31 cellular contexts compared by ENCODE assay signal in the genomic region with DNA sequence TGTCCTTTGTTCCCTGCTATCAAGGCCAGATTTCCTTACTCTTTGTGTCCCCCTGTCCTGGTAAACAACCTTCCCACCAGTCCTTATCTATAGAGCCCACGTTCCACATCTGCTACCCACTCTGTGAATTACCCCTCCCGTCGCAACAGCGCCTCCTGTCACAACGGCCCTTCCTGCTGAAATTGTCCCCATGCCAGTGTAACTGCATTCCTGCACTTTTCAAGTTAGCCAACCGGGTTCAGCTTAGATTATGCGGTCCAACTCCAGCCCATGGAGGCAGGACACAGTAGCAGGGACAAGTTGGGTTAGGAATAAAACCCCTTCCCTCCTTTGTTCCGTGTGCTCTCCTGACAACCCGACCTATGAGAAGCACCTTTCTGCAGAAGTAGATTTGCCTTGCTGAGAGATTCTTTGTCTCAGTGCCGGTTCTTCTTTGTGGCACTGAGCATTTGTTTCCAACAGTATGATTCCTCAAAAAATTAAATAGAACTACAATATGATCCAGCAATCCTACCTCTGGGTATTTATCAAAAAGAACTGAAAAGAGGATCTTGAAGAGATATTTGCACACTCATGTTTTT.
"Had no signal": no experiment of that assay in that cellular context is flagged by ENCODE, and none has a peak within 500 bp of the region (broad histone marks: within the 10 kb centered on the region; RNA-seq: fewer than 3 reads in every experiment).

No MANE protein-coding gene starts in this region.

- H3K27me3 ChIP-seq: brain microvascular endothelial cell, esophagus muscularis mucosa, foreskin keratinocyte, gastrocnemius medialis, heart left ventricle had no signal

- FAIRE-seq: astrocyte, bronchial epithelial cell had no signal

- H3K36me3 Mint-ChIP-seq: activated naive CD4-positive, alpha-beta T cell treated with anti-CD3 and anti-CD28 coated beads, Interleukin-2, amount 10 ng/mL, durations not matched to agents 7 days and 5 days; activated naive CD8-positive, alpha-beta T cell treated with anti-CD3 and anti-CD28 coated beads, Interleukin-2, amount 10 ng/mL, durations not matched to agents 7 days and 5 days had no signal

- H3K36me3 ChIP-seq: brain microvascular endothelial cell, esophagus muscularis mucosa, gastrocnemius medialis, heart left ventricle had no signal

- H3K9me3 Mint-ChIP-seq: activated CD4-positive, alpha-beta T cell treated with anti-CD3 and anti-CD28 coated beads, Interleukin-2, amount 10 ng/mL, durations not matched to agents 24 days and 14 days had no signal

- H3K4me1 ChIP-seq: esophagus muscularis mucosa, foreskin keratinocyte, gastrocnemius medialis, heart left ventricle had no signal

- H3K9me3 ChIP-seq: gastrocnemius medialis had no signal

- H3K27ac ChIP-seq: brain microvascular endothelial cell, coronary artery, dorsolateral prefrontal cortex, esophagus muscularis mucosa, foreskin keratinocyte, gastrocnemius medialis, heart left ventricle had no signal

- H3K27me3 Mint-ChIP-seq: activated CD4-positive, alpha-beta memory T cell treated with anti-CD3 and anti-CD28 coated beads, Interleukin-2, amount 10 ng/mL, durations not matched to agents 7 days and 5 days; activated CD4-positive, alpha-beta T cell treated with anti-CD3 and anti-CD28 coated beads for 36 hours; activated CD4-positive, alpha-beta T cell treated with anti-CD3 and anti-CD28 coated beads, Interleukin-2, amount 10 ng/mL, durations not matched to agents 24 days and 14 days; activated naive CD4-positive, alpha-beta T cell treated with anti-CD3 and anti-CD28 coated beads, Interleukin-2, amount 10 ng/mL, durations not matched to agents 7 days and 5 days; activated naive CD8-positive, alpha-beta T cell treated with anti-CD3 and anti-CD28 coated beads, Interleukin-2, amount 10 ng/mL, durations not matched to agents 7 days and 5 days; activated T-cell treated with anti-CD3 and anti-CD28 coated beads, Interleukin-2, amount 50 U/mL, for 24 hours; dendritic cell treated with granulocyte-macrophage colony-stimulating factor and Interleukin-4, amounts not matched to agents 40 ng/mL and 50 ng/mL, for 4 days had no signal

- H3K27ac Mint-ChIP-seq: activated CD4-positive, alpha-beta memory T cell treated with anti-CD3 and anti-CD28 coated beads, Interleukin-2, amount 10 ng/mL, durations not matched to agents 7 days and 5 days; activated CD4-positive, alpha-beta T cell treated with anti-CD3 and anti-CD28 coated beads for 36 hours; activated CD4-positive, alpha-beta T cell treated with anti-CD3 and anti-CD28 coated beads, Interleukin-2, amount 10 ng/mL, durations not matched to agents 24 days and 14 days; activated naive CD4-positive, alpha-beta T cell treated with anti-CD3 and anti-CD28 coated beads, Interleukin-2, amount 10 ng/mL, durations not matched to agents 7 days and 5 days; activated naive CD4-positive, alpha-beta T cell treated with anti-CD3 and anti-CD28 coated beads, Interleukin-2, amount 50 U/mL, for 72 hours; activated naive CD8-positive, alpha-beta T cell treated with anti-CD3 and anti-CD28 coated beads, Interleukin-2, amount 10 ng/mL, durations not matched to agents 7 days and 5 days; activated T-cell treated with anti-CD3 and anti-CD28 coated beads, Interleukin-2, amount 50 U/mL, for 24 hours; activated T-cell treated with anti-CD3 and anti-CD28 coated beads, Interleukin-2, amount 50 U/mL, for 72 hours; dendritic cell treated with granulocyte-macrophage colony-stimulating factor and Interleukin-4, amounts not matched to agents 40 ng/mL and 50 ng/mL, for 4 days; T-helper 17 cell had no signal

- H3K4me3 ChIP-seq: coronary artery, dorsolateral prefrontal cortex, esophagus muscularis mucosa, gastrocnemius medialis, heart left ventricle had no signal

- H3K4me3 Mint-ChIP-seq: activated CD4-positive, alpha-beta memory T cell treated with anti-CD3 and anti-CD28 coated beads, Interleukin-2, amount 10 ng/mL, durations not matched to agents 7 days and 5 days; activated CD4-positive, alpha-beta T cell treated with anti-CD3 and anti-CD28 coated beads for 36 hours; activated CD4-positive, alpha-beta T cell treated with anti-CD3 and anti-CD28 coated beads, Interleukin-2, amount 10 ng/mL, durations not matched to agents 24 days and 14 days; activated naive CD4-positive, alpha-beta T cell treated with anti-CD3 and anti-CD28 coated beads, Interleukin-2, amount 10 ng/mL, durations not matched to agents 7 days and 5 days; activated naive CD8-positive, alpha-beta T cell treated with anti-CD3 and anti-CD28 coated beads, Interleukin-2, amount 10 ng/mL, durations not matched to agents 7 days and 5 days; activated T-cell treated with anti-CD3 and anti-CD28 coated beads, Interleukin-2, amount 50 U/mL, for 24 hours; activated T-cell treated with anti-CD3 and anti-CD28 coated beads, Interleukin-2, amount 50 U/mL, for 72 hours; central memory CD8-positive, alpha-beta T cell; dendritic cell treated with granulocyte-macrophage colony-stimulating factor and Interleukin-4, amounts not matched to agents 40 ng/mL and 50 ng/mL, for 4 days; T-helper 17 cell had no signal

- DNase-seq: activated CD4-positive, alpha-beta memory T cell treated with anti-CD3 and anti-CD28 coated beads, Interleukin-2, amount 10 ng/mL, durations not matched to agents 7 days and 5 days; activated CD4-positive, alpha-beta T cell treated with anti-CD3 and anti-CD28 coated beads for 36 hours; activated CD4-positive, alpha-beta T cell treated with anti-CD3 and anti-CD28 coated beads, Interleukin-2, amount 10 ng/mL, durations not matched to agents 24 days and 14 days; activated CD4-positive, alpha-beta T cell treated with anti-CD3 and anti-CD28 coated beads, Interleukin-2, amount 50 U/mL, for 4 hours; activated CD4-positive, CD25-positive, alpha-beta regulatory T cell; activated CD4-positive, CD25-positive, alpha-beta regulatory T cell treated with anti-CD3 and anti-CD28 coated beads, Interleukin-2, amount 50 U/mL, for 72 hours; activated CD8-positive, alpha-beta memory T cell treated with anti-CD3 and anti-CD28 coated beads, Interleukin-2, amount 50 U/mL, for 48 hours; activated gamma-delta T cell; activated naive CD4-positive, alpha-beta T cell; activated naive CD4-positive, alpha-beta T cell treated with anti-CD3 and anti-CD28 coated beads, Interleukin-2, amount 10 ng/mL, durations not matched to agents 7 days and 5 days; activated naive CD8-positive, alpha-beta T cell treated with anti-CD3 and anti-CD28 coated beads, Interleukin-2, amount 10 ng/mL, durations not matched to agents 7 days and 5 days; activated T-cell treated with anti-CD3 and anti-CD28 coated beads for 4 hours; activated T-cell treated with anti-CD3 and anti-CD28 coated beads, Interleukin-2, amount 50 U/mL, for 24 hours; activated T-cell treated with anti-CD3 and anti-CD28 coated beads, Interleukin-2, amount 50 U/mL, for 72 hours; brain microvascular endothelial cell; dorsolateral prefrontal cortex; effector memory CD4-positive, alpha-beta T cell; erythroblast; foreskin keratinocyte; gastrocnemius medialis; glutamatergic neuron; heart left ventricle; T-helper 1 cell; T-helper 17 cell had no signal

- H3K4me1 Mint-ChIP-seq: activated CD4-positive, alpha-beta memory T cell treated with anti-CD3 and anti-CD28 coated beads, Interleukin-2, amount 10 ng/mL, durations not matched to agents 7 days and 5 days; activated CD4-positive, alpha-beta T cell treated with anti-CD3 and anti-CD28 coated beads for 36 hours; activated CD4-positive, alpha-beta T cell treated with anti-CD3 and anti-CD28 coated beads, Interleukin-2, amount 10 ng/mL, durations not matched to agents 24 days and 14 days; activated naive CD4-positive, alpha-beta T cell treated with anti-CD3 and anti-CD28 coated beads, Interleukin-2, amount 10 ng/mL, durations not matched to agents 7 days and 5 days; activated naive CD8-positive, alpha-beta T cell treated with anti-CD3 and anti-CD28 coated beads, Interleukin-2, amount 10 ng/mL, durations not matched to agents 7 days and 5 days; central memory CD8-positive, alpha-beta T cell; T-helper 17 cell had no signal

- ATAC-seq: activated CD4-positive, alpha-beta T cell treated with anti-CD3 and anti-CD28 coated beads for 36 hours; activated naive CD4-positive, alpha-beta T cell treated with anti-CD3 and anti-CD28 coated beads, Interleukin-2, amount 50 U/mL, for 72 hours; activated T-cell treated with anti-CD3 and anti-CD28 coated beads, Interleukin-2, amount 50 U/mL, for 72 hours; foreskin keratinocyte; gastrocnemius medialis; heart left ventricle; T-helper 17 cell had no signal
